ENCODE assay signal across 32 cellular contexts in genomic region chr2:20884829-20885228, GRCh38.
"Had no signal": no experiment of that assay in that cellular context is flagged by ENCODE, and none has a peak within 500 bp of the region (broad histone marks: within the 10 kb centered on the region; RNA-seq: fewer than 3 reads in every experiment).

No MANE protein-coding gene starts in this region.

- H3K27ac ChIP-seq: adrenal gland, ascending aorta, body of pancreas, brain microvascular endothelial cell, breast epithelium, cardiac muscle cell had no signal

- H3K4me3 ChIP-seq: adrenal gland, ascending aorta, body of pancreas, breast epithelium, cardiac muscle cell had no signal

- ATAC-seq: activated naive CD4-positive, alpha-beta T cell treated with anti-CD3 and anti-CD28 coated beads, Interleukin-2, amount 50 U/mL, for 72 hours; activated naive CD8-positive, alpha-beta T cell treated with anti-CD3 and anti-CD28 coated beads, Interleukin-2, amount 50 U/mL, for 24 hours; activated T-cell treated with anti-CD3 and anti-CD28 coated beads, Interleukin-2, amount 50 U/mL, for 4 hours; activated T-cell treated with anti-CD3 and anti-CD28 coated beads, Interleukin-2, amount 50 U/mL, for 72 hours; activated T-helper 17 cell treated with anti-CD3 and anti-CD28 coated beads, Interleukin-2, amount 50 U/mL, for 72 hours; body of pancreas had no signal

- FAIRE-seq: astrocyte, bronchial epithelial cell had no signal

- H3K36me3 ChIP-seq: adrenal gland, ascending aorta, brain microvascular endothelial cell, breast epithelium, cardiac muscle cell had no signal

- DNase-seq: activated effector memory CD4-positive, alpha-beta T cell treated with anti-CD3 and anti-CD28 coated beads, Interleukin-2, amount 50 U/mL, for 16 hours; activated effector memory CD4-positive, alpha-beta T cell treated with Interleukin-2 at 50 U/mL for 16 hours; activated gamma-delta T cell; activated gamma-delta T cell treated with Interleukin-2 at 50 U/mL for 16 hours; activated naive CD4-positive, alpha-beta T cell; activated naive CD4-positive, alpha-beta T cell treated with anti-CD3 and anti-CD28 coated beads for 36 hours; activated naive CD4-positive, alpha-beta T cell treated with anti-CD3 and anti-CD28 coated beads, Interleukin-2, amount 10 ng/mL, durations not matched to agents 7 days and 5 days; activated naive CD4-positive, alpha-beta T cell treated with anti-CD3 and anti-CD28 coated beads, Interleukin-2, amount 50 U/mL, for 16 hours; activated naive CD4-positive, alpha-beta T cell treated with Interleukin-2 at 50 U/mL for 16 hours; activated naive CD8-positive, alpha-beta T cell treated with anti-CD3 and anti-CD28 coated beads for 36 hours; activated naive CD8-positive, alpha-beta T cell treated with anti-CD3 and anti-CD28 coated beads, Interleukin-2, amount 10 ng/mL, durations not matched to agents 7 days and 5 days; activated naive CD8-positive, alpha-beta T cell treated with anti-CD3 and anti-CD28 coated beads, Interleukin-2, amount 50 U/mL, for 24 hours; activated T-cell treated with anti-CD3 and anti-CD28 coated beads, Interleukin-2, amount 50 U/mL, for 24 hours; activated T-cell treated with anti-CD3 and anti-CD28 coated beads, Interleukin-2, amount 50 U/mL, for 4 hours; activated T-cell treated with anti-CD3 and anti-CD28 coated beads, Interleukin-2, amount 50 U/mL, for 48 hours; activated T-cell treated with anti-CD3 and anti-CD28 coated beads, Interleukin-2, amount 50 U/mL, for 72 hours; adrenal gland; amniotic stem cell; amygdala; aorta; body of pancreas; brain microvascular endothelial cell; caudate nucleus; central memory CD4-positive, alpha-beta T cell; cerebellar nuclear complex had no signal

- H3K9me3 ChIP-seq: adrenal gland, ascending aorta, body of pancreas had no signal

- H3K4me1 ChIP-seq: adrenal gland, ascending aorta, body of pancreas, breast epithelium had no signal

- H3K27me3 ChIP-seq: adrenal gland, ascending aorta, body of pancreas, brain microvascular endothelial cell, breast epithelium, cardiac muscle cell had no signal
